In the genomic region with DNA sequence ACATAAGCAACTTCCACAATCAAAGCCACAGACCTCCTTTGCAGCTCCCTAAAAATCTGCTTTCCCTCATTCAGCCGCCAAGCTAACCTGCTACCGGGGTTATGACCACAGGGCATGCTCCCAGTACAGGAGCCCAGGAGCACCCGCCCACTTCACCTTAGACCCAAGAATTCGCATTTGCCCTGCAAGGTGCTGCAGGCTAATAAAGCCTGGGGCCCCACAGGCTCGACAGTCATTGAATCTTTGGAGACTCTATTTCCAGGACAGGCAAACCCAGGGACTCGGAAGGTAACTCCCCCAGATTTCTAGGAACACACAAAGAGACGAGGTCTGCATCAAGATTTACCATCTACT, we compare ENCODE assay signal across 8 cellular contexts. TPM values are rescaled to one million over a fixed set of nuclear protein-coding genes. Genes with fewer than 3 reads are reported as not detected.
DNase-seq lines count a peak whose midpoint lies in the region; ATAC-seq and TF ChIP-seq lines count a peak whose summit lies in the region.

No MANE protein-coding gene starts in this region.

- peaks cover 62% of the 10 kb centered on the region for H3K4me1 Mint-ChIP-seq in activated naive CD8-positive, alpha-beta T cell treated with anti-CD3 and anti-CD28 coated beads, Interleukin-2, amount 50 U/mL, for 24 hours

- H3K27me3 ChIP-seq in AG04450 (ENCODE audit: control insufficient read depth, insufficient read depth, low read length) (peaks cover under 1% of the 10 kb centered on the region), H7 (ENCODE audit: control insufficient read depth, insufficient read depth, low read length) (no peaks in the 10 kb centered on the region), thyroid gland (no peaks in the 10 kb centered on the region)

- ATAC-seq in activated naive CD8-positive, alpha-beta T cell treated with anti-CD3 and anti-CD28 coated beads, Interleukin-2, amount 50 U/mL, for 24 hours = no peak
- ATAC-seq in GM21786 (IDR thresholded peaks at IDR 0.05; ENCODE audit: unreplicated experiment) = no peak

- TF ChIP-seq POLR2A in thyroid gland (IDR thresholded peaks at IDR 0.05) = no peak

- H3K4me3 Mint-ChIP-seq in activated naive CD8-positive, alpha-beta T cell treated with anti-CD3 and anti-CD28 coated beads, Interleukin-2, amount 50 U/mL, for 24 hours = peak overlapping the region; percentile 94

- H3K36me3 ChIP-seq in H7 (replicated peaks; ENCODE audit: control insufficient read depth, insufficient read depth, low read length) = no peaks in the 10 kb centered on the region; the same call in 1 of the 2 replicates
- H3K36me3 ChIP-seq in thyroid gland = no peaks in the 10 kb centered on the region

- DNase-seq in AG04450 (ENCODE audit: low read depth, low spot score) (no peak), H7 (peak; percentile 84), kidney tubule cell (ENCODE audit: low spot score) (peak; percentile 57), thyroid gland (peak; percentile 27 to 29), dedifferentiated amniotic fluid mesenchymal stem cell (ENCODE audit: extremely low spot score) (no peak), epidermal melanocyte (ENCODE audit: insufficient read length, low spot score) (no peak)
- no peak for DNase-seq in activated naive CD8-positive, alpha-beta T cell treated with anti-CD3 and anti-CD28 coated beads, Interleukin-2, amount 50 U/mL, for 24 hours

- H3K4me3 ChIP-seq in AG04450 (ENCODE audit: low read depth, low read length) (peak overlapping the region; percentile 78), H7 (ENCODE audit: insufficient read depth, low read depth, low read length) (peak overlapping the region; percentile 63), thyroid gland (replicated peaks in 1 of 3) (peak overlapping the region in 2 of 3 donors; percentile 35 to 53)

- H3K27ac ChIP-seq in AG04450 (ENCODE audit: low read depth, low read length) = peak overlapping the region; percentile 21
- H3K27ac ChIP-seq in thyroid gland = peak overlapping the region; percentile 55 to 89 (median 84)

- 21 to 32% methylated on average over 5 to 6 of the region's 7 CpGs for WGBS in thyroid gland, 2 donors

- no peaks in the 10 kb centered on the region for H3K9me3 Mint-ChIP-seq in activated naive CD8-positive, alpha-beta T cell treated with anti-CD3 and anti-CD28 coated beads, Interleukin-2, amount 50 U/mL, for 24 hours

- intact Hi-C loops in thyroid gland (cut with DNase I) = loop anchor here (5.0 kb wide), 1 partner anchor 132 kb away; no protein-coding TSS in a partner anchor

- no peaks in the 10 kb centered on the region for H3K27me3 Mint-ChIP-seq in activated naive CD8-positive, alpha-beta T cell treated with anti-CD3 and anti-CD28 coated beads, Interleukin-2, amount 50 U/mL, for 24 hours

- peaks cover 16% of the 10 kb centered on the region for H3K36me3 Mint-ChIP-seq in activated naive CD8-positive, alpha-beta T cell treated with anti-CD3 and anti-CD28 coated beads, Interleukin-2, amount 50 U/mL, for 24 hours (ENCODE audit: low read depth)

- TF ChIP-seq CTCF in AG04450 (IDR thresholded peaks at IDR 0.05; ENCODE audit: low read depth, low read length) (no peak), thyroid gland (IDR thresholded peaks at IDR 0.05) (no peak)

- peaks cover 12 to 39% of the 10 kb centered on the region in 2 donors for H3K4me1 ChIP-seq in thyroid gland

- POLR2A ChIA-PET in AG04450 (lab: Yijun Ruan, JAX) = interaction anchor here (0.7 to 1.6 kb wide), 2 partner anchors 61 to 80 kb away, joined by 3 to 9 read pairs; no protein-coding TSS in a partner anchor

- CTCF ChIA-PET in AG04450 (lab: Charles Lee) = interaction anchor here (1.3 to 3.6 kb wide), 3 partner anchors 29 to 146 kb away, joined by 4 to 56 read pairs (median 4); no protein-coding TSS in a partner anchor

- H3K9me3 ChIP-seq in AG04450 (ENCODE audit: control insufficient read depth, insufficient read depth, low read length) = no peaks in the 10 kb centered on the region; the same call in 1 of the 2 replicates
- no peaks in the 10 kb centered on the region for H3K9me3 ChIP-seq in thyroid gland

- peak overlapping the region; percentile 90 for H3K27ac Mint-ChIP-seq in activated naive CD8-positive, alpha-beta T cell treated with anti-CD3 and anti-CD28 coated beads, Interleukin-2, amount 50 U/mL, for 24 hours

RNA-seq across cellular contexts. Expression of gene RAPGEF1, which starts 1.1 kb away (rescaled TPM):
- polyA plus RNA-seq in AG04450 (2011; rRNA removed) = 27.6 and 32.4 TPM in 2 replicates
- 32.8 and 36.3 TPM in 2 replicates for polyA minus RNA-seq in AG04450 (2011; rRNA and poly(A)+ RNA removed)
- 47.1 and 49.6 TPM in 2 replicates for total RNA-seq in H7 (2014; rRNA removed; shearing (Covaris generic))
- total RNA-seq in thyroid gland = 10 to 100 TPM; 39.6 to 52.5 (median 44.9) TPM

Comparison
In these comparisons a context has a peak if more than half of its experiments do, and no peak if none do; other contexts are left out.
1. DNase-seq: peak in H7 (single experiment), kidney tubule cell (single experiment) and thyroid gland (2 of 2); none in AG04450 (single experiment), activated naive CD8-positive, alpha-beta T cell treated with anti-CD3 and anti-CD28 coated beads, Interleukin-2, amount 50 U/mL, for 24 hours (single experiment), dedifferentiated amniotic fluid mesenchymal stem cell (single experiment) and epidermal melanocyte (single experiment).
2. Peak in every context shown above with its lines, with median percentiles within 50 percentile points of each other: H3K4me3 ChIP-seq.